In genomic region chr6:27836783-27837635, GRCh38 we compare ENCODE assay signal across 9 cellular contexts.
DNase-seq lines count a peak whose midpoint lies in the region; ATAC-seq, FAIRE-seq and TF ChIP-seq lines count a peak whose summit lies in the region.
"Had no signal": no experiment of that assay in that cellular context is flagged by ENCODE, and none has a peak within 500 bp of the region (broad histone marks: within the 10 kb centered on the region; RNA-seq: fewer than 3 reads in every experiment).

No MANE protein-coding gene starts in this region.

- no peak for TF ChIP-seq CTCF in GM10266 (IDR thresholded peaks at IDR 0.05; ENCODE audit: control insufficient read depth, insufficient read depth, low read depth, missing control alignments)
- no peak for TF ChIP-seq CTCF in breast epithelium (IDR thresholded peaks at IDR 0.05)

- peaks cover 12% of the 10 kb centered on the region for H3K36me3 Mint-ChIP-seq in T-helper 2 cell treated with Interferon-gamma antibody and Interleukin-4, amounts not matched to agents 5 μg/mL and 100 μg/mL, for 36 hours (ENCODE audit: low read depth)

- H3K4me1 ChIP-seq in breast epithelium (peaks cover 0 to 13% of the 10 kb centered on the region in 2 donors), small intestine (ENCODE audit: control insufficient read depth in 2 of 2, insufficient read depth in 1 of 2, low read depth in 1 of 2, low read length in 1 of 2) (peaks cover 2 to 3% of the 10 kb centered on the region in 2 donors)

- H3K27me3 ChIP-seq in breast epithelium (no peaks in the 10 kb centered on the region), small intestine (ENCODE audit: control insufficient read depth in 2 of 2, insufficient read depth in 2 of 2, low read length in 2 of 2) (no peaks in the 10 kb centered on the region)

- no peaks in the 10 kb centered on the region for H3K36me3 ChIP-seq in breast epithelium
- H3K36me3 ChIP-seq in small intestine (ENCODE audit: control insufficient read depth in 2 of 2, insufficient read depth in 2 of 2, low read length in 2 of 2) = no peaks in the 10 kb centered on the region

- H3K27me3 Mint-ChIP-seq in T-helper 2 cell treated with Interferon-gamma antibody and Interleukin-4, amounts not matched to agents 5 μg/mL and 100 μg/mL, for 36 hours (ENCODE audit: low read depth) = no peaks in the 10 kb centered on the region

- H3K4me1 Mint-ChIP-seq in T-helper 2 cell treated with Interferon-gamma antibody and Interleukin-4, amounts not matched to agents 5 μg/mL and 100 μg/mL, for 36 hours (ENCODE audit: low read depth) = peaks cover 29% of the 10 kb centered on the region

- peak overlapping the region; percentile 95 to 100 for H3K27ac ChIP-seq in breast epithelium
- peak overlapping the region; percentile 98 to 99 for H3K27ac ChIP-seq in small intestine (ENCODE audit: low read depth in 1 of 2, low read length in 1 of 2)

- no peak for FAIRE-seq in small intestine (lab: Jason Lieb, UNC)

- no peak for TF ChIP-seq POLR2A in breast epithelium (IDR thresholded peaks at IDR 0.05)

- H3K4me3 ChIP-seq in breast epithelium (peak overlapping the region; percentile 55 to 77 (median 60)), small intestine (ENCODE audit: low read depth in 1 of 2, low read length in 2 of 2) (peak overlapping the region; percentile 67 to 83)

- ATAC-seq in HG02759 (IDR thresholded peaks at IDR 0.05; ENCODE audit: unreplicated experiment) = peak; percentile 37

- intact Hi-C loops in breast epithelium (cut with DNase I; ENCODE audit: low total_unique reads) = loop anchor here (1.0 to 5.0 kb wide), 2 partner anchors 45 to 1105 kb away; no protein-coding TSS in a partner anchor

- H3K9me3 Mint-ChIP-seq in T-helper 2 cell treated with Interferon-gamma antibody and Interleukin-4, amounts not matched to agents 5 μg/mL and 100 μg/mL, for 36 hours = no peaks in the 10 kb centered on the region
- H3K9me3 Mint-ChIP-seq: mesothelial cell of epicardium had no signal

- H3K27ac Mint-ChIP-seq in T-helper 2 cell treated with Interferon-gamma antibody and Interleukin-4, amounts not matched to agents 5 μg/mL and 100 μg/mL, for 36 hours = no peak overlapping the region
- H3K27ac Mint-ChIP-seq: mesothelial cell of epicardium had no signal

- peak; percentile 44 for DNase-seq in GM10266 (ENCODE audit: extremely low spot score)
- peak; percentile 70 to 78 for DNase-seq in NCI-H1930 (lab: John Stamatoyannopoulos, UW)
- peak; percentile 77 for DNase-seq in T-helper 2 cell treated with Interferon-gamma antibody and Interleukin-4, amounts not matched to agents 5 μg/mL and 100 μg/mL, for 36 hours (ENCODE audit: low spot score)
- DNase-seq in breast epithelium (ENCODE audit: low spot score in 2 of 2) = no peak
- peak; percentile 23 for DNase-seq in iPS-NIHi7 (ENCODE audit: extremely low spot score)
- DNase-seq in small intestine = peak; percentile 87
- no peak for DNase-seq in 8988T

- H3K9me3 ChIP-seq in breast epithelium (no peaks in the 10 kb centered on the region), small intestine (ENCODE audit: control insufficient read depth, low read depth) (no peaks in the 10 kb centered on the region)

- WGBS in small intestine, 3 donors = 0% methylated on average over 25 of the region's 25 CpGs

- H3K4me3 Mint-ChIP-seq in T-helper 2 cell treated with Interferon-gamma antibody and Interleukin-4, amounts not matched to agents 5 μg/mL and 100 μg/mL, for 36 hours = no peak overlapping the region
- H3K4me3 Mint-ChIP-seq: mesothelial cell of epicardium had no signal

Comparison
In these comparisons a context has a peak if more than half of its experiments do, and no peak if none do; other contexts are left out.
1. DNase-seq: peak in GM10266 (single experiment), NCI-H1930 (2 of 2), T-helper 2 cell treated with Interferon-gamma antibody and Interleukin-4, amounts not matched to agents 5 μg/mL and 100 μg/mL, for 36 hours (single experiment), iPS-NIHi7 (single experiment) and small intestine (single experiment); none in breast epithelium (0 of 2) and 8988T (single experiment).